Comparison of ENCODE assay signal across 8 cellular contexts in genomic region chr21:29075706-29076447, GRCh38. TPM values are rescaled to one million over a fixed set of nuclear protein-coding genes. Genes with fewer than 3 reads are reported as not detected.
A peak's percentile ranks its signal among the peaks of the same experiment; 100 is the strongest.
DNase-seq lines count a peak whose midpoint lies in the region; ATAC-seq and TF ChIP-seq lines count a peak whose summit lies in the region.

No MANE protein-coding gene starts in this region.

- ATAC-seq in activated T-cell treated with anti-CD3 and anti-CD28 coated beads, Interleukin-2, amount 50 U/mL, for 4 hours, result no peak
- ATAC-seq in thoracic aorta (ENCODE audit: insufficient number of reproducible peaks, low FRiP score, low read depth), result no peak

- H3K27ac ChIP-seq in thoracic aorta, result peak overlapping the region; percentile 81 to 90
- H3K27ac ChIP-seq in WERI-Rb-1, result no peak overlapping the region

- peak overlapping the region; percentile 79 for H3K4me3 ChIP-seq in thoracic aorta
- no peak overlapping the region for H3K4me3 ChIP-seq in WERI-Rb-1 (ENCODE audit: low read depth, low read length)

- H3K27me3 Mint-ChIP-seq in activated T-cell treated with anti-CD3 and anti-CD28 coated beads, Interleukin-2, amount 50 U/mL, for 4 hours (ENCODE audit: low read depth), result no peaks in the 10 kb centered on the region

- peaks cover 68% of the 10 kb centered on the region for H3K4me1 Mint-ChIP-seq in activated T-cell treated with anti-CD3 and anti-CD28 coated beads, Interleukin-2, amount 50 U/mL, for 4 hours (ENCODE audit: low read depth)

- peaks cover 4% of the 10 kb centered on the region for H3K9me3 Mint-ChIP-seq in activated T-cell treated with anti-CD3 and anti-CD28 coated beads, Interleukin-2, amount 50 U/mL, for 4 hours

- TF ChIP-seq CTCF in thoracic aorta (IDR thresholded peaks at IDR 0.05) (no peak), WERI-Rb-1 (IDR thresholded peaks at IDR 0.05; ENCODE audit: low read depth, low read length) (no peak)

- H3K36me3 Mint-ChIP-seq in activated T-cell treated with anti-CD3 and anti-CD28 coated beads, Interleukin-2, amount 50 U/mL, for 4 hours (ENCODE audit: insufficient read depth), result peaks cover 17% of the 10 kb centered on the region

- TF ChIP-seq POLR2A in erythroblast (IDR thresholded peaks at IDR 0.05; ENCODE audit: low read length), result no peak

- H3K27me3 ChIP-seq in thoracic aorta (replicated peaks; ENCODE audit: insufficient read depth) (no peaks in the 10 kb centered on the region), WERI-Rb-1 (ENCODE audit: insufficient read depth, low read depth, severe bottlenecking) (no peaks in the 10 kb centered on the region)

- H3K4me3 Mint-ChIP-seq in activated T-cell treated with anti-CD3 and anti-CD28 coated beads, Interleukin-2, amount 50 U/mL, for 4 hours, result peak overlapping the region; percentile 87

- H3K9me3 ChIP-seq in thoracic aorta (no peaks in the 10 kb centered on the region), WERI-Rb-1 (ENCODE audit: severe bottlenecking) (no peaks in the 10 kb centered on the region)

- H3K4me1 ChIP-seq in thoracic aorta (ENCODE audit: control insufficient read depth in 1 of 2, low read depth in 2 of 2), result peaks cover 32 to 47% of the 10 kb centered on the region in 2 donors

- H3K36me3 ChIP-seq in thoracic aorta (no peaks in the 10 kb centered on the region), WERI-Rb-1 (peaks cover 20% of the 10 kb centered on the region)

- DNase-seq in activated T-cell treated with anti-CD3 and anti-CD28 coated beads, Interleukin-2, amount 50 U/mL, for 4 hours, result no peak
- DNase-seq in activated T-cell treated with anti-CD3 and anti-CD28 coated beads for 4 hours (no peak), RKO (ENCODE audit: low spot score) (peak; percentile 89), erythroblast (lab: John Stamatoyannopoulos, UW) (peak; percentile 42 to 61), thoracic aorta (ENCODE audit: low spot score) (no peak), WERI-Rb-1 (no peak), 8988T (no peak)
- DNase-seq in stimulated activated CD8-positive, alpha-beta memory T cell treated with anti-CD3 and anti-CD28 coated beads, Interleukin-4, amount 100 ng/mL, for 48 hours, result no peak

RNA-seq across cellular contexts. Expression of gene CCT8, which starts 2.4 kb away (rescaled TPM):
- 100 to 1,000 TPM; 417 to 558 (median 510) TPM for total RNA-seq in activated T-cell treated with anti-CD3 and anti-CD28 coated beads, Interleukin-2, amount 50 U/mL, for 4 hours
- 100 to 1,000 TPM in 1 of 2 donors, 10 to 100 TPM in 1; 76.9 to 110 TPM for total RNA-seq in thoracic aorta

RNA-seq across cellular contexts. Expression of gene USP16, which starts 51.4 kb away (rescaled TPM):
- 10 to 100 TPM; 54.7 to 61.1 (median 58.0) TPM for total RNA-seq in activated T-cell treated with anti-CD3 and anti-CD28 coated beads, Interleukin-2, amount 50 U/mL, for 4 hours
- 10 to 100 TPM; 34.5 to 38.9 TPM for total RNA-seq in thoracic aorta

RNA-seq across cellular contexts. Expression of gene MAP3K7CL, which starts 54.6 kb away (rescaled TPM):
- total RNA-seq in activated T-cell treated with anti-CD3 and anti-CD28 coated beads, Interleukin-2, amount 50 U/mL, for 4 hours, result 1 to 10 TPM in 2 of 3 donors, under 1 TPM in 1; 0.96 to 1.4 (median 1.3) TPM
- total RNA-seq in thoracic aorta, result 10 to 100 TPM; 20.3 to 41.2 TPM

RNA-seq across cellular contexts. Expression of gene RWDD2B, which starts 56.7 kb away (rescaled TPM):
- 1 to 10 TPM; 6.9 to 8.5 (median 7.0) TPM for total RNA-seq in activated T-cell treated with anti-CD3 and anti-CD28 coated beads, Interleukin-2, amount 50 U/mL, for 4 hours
- 10 to 100 TPM; 11.4 to 17.6 TPM for total RNA-seq in thoracic aorta

Comparison
In these comparisons a context has a peak if more than half of its experiments do, and no peak if none do; other contexts are left out.
1. DNase-seq: peak in RKO (single experiment) and erythroblast (2 of 2); none in activated T-cell treated with anti-CD3 and anti-CD28 coated beads, Interleukin-2, amount 50 U/mL, for 4 hours (single experiment), activated T-cell treated with anti-CD3 and anti-CD28 coated beads for 4 hours (single experiment), thoracic aorta (single experiment), WERI-Rb-1 (single experiment), stimulated activated CD8-positive, alpha-beta memory T cell treated with anti-CD3 and anti-CD28 coated beads, Interleukin-4, amount 100 ng/mL, for 48 hours (single experiment) and 8988T (single experiment).
2. RNA of gene MAP3K7CL, which starts 54.6 kb away (total RNA-seq): 20.3 to 41.2 TPM in thoracic aorta; 0.96 to 1.4 TPM in activated T-cell treated with anti-CD3 and anti-CD28 coated beads, Interleukin-2, amount 50 U/mL, for 4 hours; every median in the first group is over 4 times any median in the second.